In the genomic region with DNA sequence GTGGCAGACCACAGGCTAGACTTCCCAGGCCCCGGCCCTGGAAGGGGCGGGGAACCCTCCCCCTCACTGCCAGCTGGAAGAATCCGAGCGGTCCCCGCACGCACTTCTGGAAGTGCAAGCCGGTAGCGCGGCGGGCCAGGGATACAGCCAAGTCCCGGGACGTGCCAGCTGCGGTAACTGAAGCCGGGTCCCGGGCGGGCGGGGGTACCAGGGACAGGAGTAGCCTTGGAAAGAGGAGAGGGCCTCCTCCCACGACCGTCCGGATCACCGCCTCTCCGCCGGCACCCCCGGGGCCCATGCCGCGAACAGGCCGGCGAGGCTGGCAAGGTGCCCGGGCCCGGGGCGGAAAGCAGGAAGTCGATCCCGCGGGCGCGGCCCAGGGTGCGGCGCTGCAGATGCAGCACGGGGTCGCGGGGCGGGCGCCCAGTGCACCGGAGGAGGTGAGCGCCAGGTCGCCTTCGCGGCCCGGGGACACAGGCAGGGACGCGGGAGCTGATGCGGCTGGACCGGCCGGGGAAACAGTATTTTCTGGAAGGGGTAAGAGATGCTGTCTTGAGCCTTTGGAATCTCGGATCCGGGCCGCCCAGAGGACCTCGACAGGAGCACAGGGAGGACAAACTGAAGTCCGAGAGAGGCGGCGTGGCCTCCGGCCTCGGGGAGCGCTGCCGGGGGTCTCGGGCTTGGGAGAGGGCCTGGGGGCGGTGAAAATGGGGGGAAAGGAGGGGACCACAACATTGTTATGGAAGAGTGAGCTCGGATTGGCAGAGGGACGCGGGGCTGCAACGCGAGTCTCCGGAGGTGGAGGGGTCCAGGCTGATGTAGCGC, we compare ENCODE assay signal across 8 cellular contexts. TPM values are rescaled to one million over a fixed set of nuclear protein-coding genes. Genes with fewer than 3 reads are reported as not detected.
DNase-seq lines count a peak whose midpoint lies in the region; ATAC-seq and TF ChIP-seq lines count a peak whose summit lies in the region.

No MANE protein-coding gene starts in this region.

- DNase-seq in AG09309 (ENCODE audit: low read depth) (no peak), KBM-7 (peak; percentile 70), T-cell (peak; percentile 7 to 73 (median 46)), amygdala (lab: John Stamatoyannopoulos, UW) (peak in 43 of 56 donors; percentile 9 to 74 (median 40)), left ventricle myocardium superior (peak; percentile 91), progenitor cell of endocrine pancreas (ENCODE audit: low spot score, unreplicated experiment) (peak; percentile 45)

- in situ Hi-C loops in KBM-7 (cut with MboI; ENCODE audit: low pct_unique_long_range_greater_than_20kb, low sequenced_read_pairs), result no loop called here

- no peaks in the 10 kb centered on the region for H3K9me3 Mint-ChIP-seq in T-cell
- H3K9me3 Mint-ChIP-seq in progenitor cell of endocrine pancreas (ENCODE audit: low read depth), result no peaks in the 10 kb centered on the region

- POLR2A ChIA-PET in T-cell (lab: Charles Lee), result no interaction called here

- no peak for TF ChIP-seq CTCF in AG09309 (IDR thresholded peaks at IDR 0.05; ENCODE audit: control insufficient read depth, insufficient read depth, low read depth, low read length, missing control alignments)
- TF ChIP-seq CTCF in progenitor cell of endocrine pancreas (IDR thresholded peaks at IDR 0.05; ENCODE audit: unreplicated experiment), result no peak

- H3K4me3 ChIP-seq in AG09309 (ENCODE audit: control insufficient read depth, low read depth, low read length) (peak overlapping the region; percentile 96), urinary bladder (ENCODE audit: low read depth, low read length) (peak overlapping the region; percentile 79)

- under 1% methylated on average over 74 of the region's 74 CpGs for WGBS in urinary bladder

- peaks cover 3% of the 10 kb centered on the region for H3K36me3 Mint-ChIP-seq in T-cell
- peaks cover 3% of the 10 kb centered on the region for H3K36me3 Mint-ChIP-seq in progenitor cell of endocrine pancreas (ENCODE audit: insufficient read depth)

- H3K4me3 Mint-ChIP-seq in T-cell, result peak overlapping the region; percentile 88 to 92 (median 89)
- peak overlapping the region; percentile 90 for H3K4me3 Mint-ChIP-seq in progenitor cell of endocrine pancreas (ENCODE audit: low read depth)

- H3K27ac Mint-ChIP-seq in T-cell, result peak overlapping the region; percentile 86 to 89
- peak overlapping the region; percentile 85 for H3K27ac Mint-ChIP-seq in progenitor cell of endocrine pancreas

- no peaks in the 10 kb centered on the region for H3K4me1 ChIP-seq in urinary bladder (ENCODE audit: insufficient read depth)

- intact Hi-C loops in left ventricle myocardium superior (cut with micrococcal nuclease), result no loop called here

- ATAC-seq in GM19372 (IDR thresholded peaks at IDR 0.05; ENCODE audit: low read depth, unreplicated experiment), result peak; percentile 22
- peak; percentile 42 to 61 (median 48) for ATAC-seq in T-cell (replicated peaks in 1 of 4)
- ATAC-seq in left ventricle myocardium superior, result peak; percentile 71

- no peaks in the 10 kb centered on the region for H3K27me3 Mint-ChIP-seq in T-cell
- peaks cover 25% of the 10 kb centered on the region for H3K27me3 Mint-ChIP-seq in progenitor cell of endocrine pancreas

- CTCF ChIA-PET in T-cell (lab: Charles Lee), result interaction anchor here in 1 of 2 donors (0.7 to 1.2 kb wide), 3 partner anchors 33 to 202 kb away, joined by 3 to 7 read pairs (median 5); no protein-coding TSS in a partner anchor

- H3K36me3 ChIP-seq in urinary bladder (ENCODE audit: insufficient read depth), result no peaks in the 10 kb centered on the region

- H3K27ac ChIP-seq in urinary bladder (ENCODE audit: low read depth), result peak overlapping the region; percentile 96

- H3K4me1 Mint-ChIP-seq in T-cell (peaks cover 34 to 42% (median 34%) of the 10 kb centered on the region in 3 donors), progenitor cell of endocrine pancreas (ENCODE audit: low read depth) (peaks cover 13% of the 10 kb centered on the region)

RNA-seq across cellular contexts. Expression of gene SLC35C1, which starts 0.8 kb away (rescaled TPM):
- total RNA-seq in T-cell (10 to 100 TPM in 4 of 5 donors, 1 to 10 TPM in 1; 8.3 to 27.0 (median 23.9) TPM), left ventricle myocardium superior (5.1 TPM), progenitor cell of endocrine pancreas (12.8 and 14.0 TPM in 2 replicates), urinary bladder (6.2 TPM)
- polyA plus RNA-seq in urinary bladder, result 19.2 TPM

RNA-seq across cellular contexts. Expression of gene CRY2, which starts 43.1 kb away (rescaled TPM):
- total RNA-seq in T-cell, result 100 to 1,000 TPM in 2 of 5 donors, 10 to 100 TPM in 3; 54.0 to 198 (median 63.5) TPM
- total RNA-seq in left ventricle myocardium superior, result 90.1 TPM
- total RNA-seq in progenitor cell of endocrine pancreas, result 34.1 and 34.8 TPM in 2 replicates
- total RNA-seq in urinary bladder, result 31.0 TPM
- 32.4 TPM for polyA plus RNA-seq in urinary bladder
